ENCODE assay signal across 8 cellular contexts in the genomic region with DNA sequence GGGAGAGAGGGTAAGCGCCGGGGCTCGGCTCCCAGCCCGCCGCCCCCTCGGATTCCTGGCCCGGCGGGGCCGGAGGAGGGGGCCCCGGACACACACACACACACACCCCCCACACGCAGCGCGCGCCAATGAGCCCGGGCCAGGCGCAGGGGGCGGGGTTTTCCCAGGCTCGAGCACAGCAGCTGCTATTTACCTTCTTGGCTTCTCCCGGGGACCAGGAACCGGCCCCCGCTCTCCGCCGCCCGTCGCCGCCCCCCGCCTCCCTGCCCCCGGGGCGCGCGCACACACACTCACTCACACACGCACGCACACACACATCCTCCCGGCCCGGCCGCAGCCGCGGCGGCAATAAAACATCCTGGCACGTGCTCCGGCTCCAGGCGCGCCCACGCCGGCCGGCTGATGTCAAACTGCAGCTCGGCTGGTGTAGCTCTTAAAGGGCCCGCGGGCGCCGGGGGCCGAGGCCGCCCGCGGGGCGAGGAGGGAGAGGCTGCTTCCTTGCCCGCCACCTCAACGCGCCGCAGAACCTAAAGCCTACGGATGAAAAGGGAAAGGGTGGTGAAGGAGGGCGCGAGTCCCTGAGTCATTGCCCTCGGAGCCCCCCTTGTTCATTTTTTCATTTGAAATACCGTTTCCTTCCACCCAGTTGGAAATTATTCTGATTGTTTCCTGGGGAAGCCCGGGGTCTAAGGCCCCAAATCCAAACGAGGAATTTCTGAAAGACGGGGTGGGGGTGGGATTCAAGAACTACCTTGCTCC. TPM values are rescaled to one million over a fixed set of nuclear protein-coding genes. Genes with fewer than 3 reads are reported as not detected.
A peak's percentile ranks its signal among the peaks of the same experiment; 100 is the strongest.
DNase-seq lines count a peak whose midpoint lies in the region; ATAC-seq and TF ChIP-seq lines count a peak whose summit lies in the region.

No MANE protein-coding gene starts in this region.

- peaks cover 14% of the 10 kb centered on the region for H3K79me2 ChIP-seq in parathyroid adenoma

- H3K27me3 Mint-ChIP-seq in activated naive CD8-positive, alpha-beta T cell treated with anti-CD3 and anti-CD28 coated beads, Interleukin-2, amount 10 ng/mL, durations not matched to agents 7 days and 5 days, result peaks cover 86% of the 10 kb centered on the region

- peak overlapping the region; percentile 83 for H3K4me3 Mint-ChIP-seq in activated naive CD8-positive, alpha-beta T cell treated with anti-CD3 and anti-CD28 coated beads, Interleukin-2, amount 10 ng/mL, durations not matched to agents 7 days and 5 days

- CTCF ChIA-PET in HEK293 (lab: Yijun Ruan, JAX), result interaction anchor here (0.7 to 5.1 kb wide), 2 partner anchors 181 to 405 kb away, joined by 3 to 21 read pairs; no protein-coding TSS in a partner anchor

- H2AFZ ChIP-seq in parathyroid adenoma, result peak overlapping the region; percentile 81

- 0 to 1% methylated on average over 5 to 52 of the region's 68 CpGs for WGBS in transverse colon (ENCODE audit: low coverage in 1 of 2), 2 donors

- peak; percentile 86 for TF ChIP-seq EP300 in transverse colon (IDR thresholded peaks at IDR 0.05; ENCODE audit: low read depth)

- H3K27ac Mint-ChIP-seq in activated naive CD8-positive, alpha-beta T cell treated with anti-CD3 and anti-CD28 coated beads, Interleukin-2, amount 10 ng/mL, durations not matched to agents 7 days and 5 days, result peak overlapping the region; percentile 75

- H3K36me3 Mint-ChIP-seq in activated naive CD8-positive, alpha-beta T cell treated with anti-CD3 and anti-CD28 coated beads, Interleukin-2, amount 10 ng/mL, durations not matched to agents 7 days and 5 days, result peaks cover 2% of the 10 kb centered on the region

- in situ Hi-C loops in G401 (cut with HindIII; ENCODE audit: low sequenced_read_pairs), result loop anchor here (10.0 kb wide), 1 partner anchor 150 kb away; no protein-coding TSS in a partner anchor
- in situ Hi-C loops in transverse colon (cut with MboI; ENCODE audit: low pct_ligation_motif_present in 1 of 4, low pct_unique_long_range_greater_than_20kb in 1 of 4, low sequenced_read_pairs in 3 of 4), result loop anchor here (5.0 to 25.0 kb wide), 5 partner anchors 177 to 350 kb away; no protein-coding TSS in a partner anchor

- H3K27me3 ChIP-seq in parathyroid adenoma (ENCODE audit: control insufficient read depth, insufficient read depth, low read length) (no peaks in the 10 kb centered on the region), transverse colon (no peaks in the 10 kb centered on the region)

- H3K27ac ChIP-seq in HEK293 (ENCODE audit: extremely low read depth, low read depth, low read length), result peak overlapping the region; percentile 98
- H3K27ac ChIP-seq in parathyroid adenoma, result peak overlapping the region; percentile 99
- H3K27ac ChIP-seq in transverse colon, result peak overlapping the region; percentile 95 to 97 (median 96)

- ATAC-seq in SK-N-SH treated with all-trans-retinoic acid at 6 μM for 48 hours (peak; percentile 46), Right ventricle myocardium inferior (peak; percentile 73)
- peak; percentile 55 for ATAC-seq in activated naive CD8-positive, alpha-beta T cell treated with anti-CD3 and anti-CD28 coated beads, Interleukin-2, amount 10 ng/mL, durations not matched to agents 7 days and 5 days (ENCODE audit: low read depth)

- H3K4me2 ChIP-seq in parathyroid adenoma (ENCODE audit: low read length), result peak overlapping the region; percentile 90

- no peak for TF ChIP-seq CTCF in HEK293 (tag by site-specific recombination; IDR thresholded peaks at IDR 0.05)
- no peak for TF ChIP-seq CTCF in NB4 (IDR thresholded peaks at IDR 0.05; ENCODE audit: low read depth, low read length)
- no peak for TF ChIP-seq CTCF in parathyroid adenoma (IDR thresholded peaks at IDR 0.05)
- TF ChIP-seq CTCF in transverse colon (IDR thresholded peaks at IDR 0.05), result no peak

- no peak overlapping the region for H3K9ac ChIP-seq in parathyroid adenoma

- TF ChIP-seq POLR2A in NB4 (IDR thresholded peaks at IDR 0.05; ENCODE audit: extremely low read depth, insufficient read length), result no peak
- peak; percentile 64 for TF ChIP-seq POLR2A in transverse colon (IDR thresholded peaks at IDR 0.05)

- peaks cover 10% of the 10 kb centered on the region for H3K4me1 ChIP-seq in HEK293 (ENCODE audit: control insufficient read depth, insufficient read depth, low read length)
- H3K4me1 ChIP-seq in parathyroid adenoma, result peaks cover 30% of the 10 kb centered on the region
- peaks cover 11 to 76% (median 54%) of the 10 kb centered on the region in 4 donors for H3K4me1 ChIP-seq in transverse colon

- H3K36me3 ChIP-seq in HEK293 (ENCODE audit: control insufficient read depth in 2 of 2, insufficient read depth in 1 of 2, low read length in 2 of 2), result peaks cover 5 to 26% of the 10 kb centered on the region in 2 experiments; a peak in 2 of 3 replicates
- H3K36me3 ChIP-seq in parathyroid adenoma (ENCODE audit: control insufficient read depth, insufficient read depth, low read length), result no peaks in the 10 kb centered on the region
- no peaks in the 10 kb centered on the region for H3K36me3 ChIP-seq in transverse colon

- POLR2A ChIA-PET in HEK293 (lab: Yijun Ruan, JAX), result interaction anchor here (0.6 to 9.5 kb wide), 13 partner anchors 12 to 353 kb away, joined by 3 to 145 read pairs (median 4); no protein-coding TSS in a partner anchor
- POLR2A ChIA-PET in activated naive CD8-positive, alpha-beta T cell treated with anti-CD3 and anti-CD28 coated beads, Interleukin-2, amount 10 ng/mL, durations not matched to agents 7 days and 5 days (lab: Charles Lee), result interaction anchor here (0.8 kb wide), 1 partner anchor 39 kb away, joined by 3 read pairs; no protein-coding TSS in a partner anchor

- intact Hi-C loops in Right ventricle myocardium inferior (cut with DNase I), result loop anchor here (1.0 to 5.0 kb wide), 4 partner anchors 38 to 153 kb away; no protein-coding TSS in a partner anchor
- intact Hi-C loops in transverse colon (cut with DNase I; ENCODE audit: low total_unique reads), result loop anchor here (5.0 to 10.0 kb wide), 3 partner anchors 137 to 348 kb away; no protein-coding TSS in a partner anchor

- H3K9me3 ChIP-seq in HEK293 (ENCODE audit: control insufficient read depth, insufficient read depth, low read depth, low read length) (no peaks in the 10 kb centered on the region), parathyroid adenoma (ENCODE audit: control insufficient read depth, low read length) (no peaks in the 10 kb centered on the region), transverse colon (no peaks in the 10 kb centered on the region)

- H3K4me3 ChIP-seq in HEK293 (ENCODE audit: low read depth, low read length) (peak overlapping the region; percentile 34), NB4 (ENCODE audit: low read depth, low read length) (peak overlapping the region; percentile 72), parathyroid adenoma (ENCODE audit: low read depth, low read length) (peak overlapping the region; percentile 99), transverse colon (peak overlapping the region; percentile 50 to 73 (median 58))

- DNase-seq in G401 (ENCODE audit: low spot score), result peak; percentile 40
- peak; percentile 97 for DNase-seq in NB4 (ENCODE audit: low read depth)
- DNase-seq in activated naive CD8-positive, alpha-beta T cell treated with anti-CD3 and anti-CD28 coated beads, Interleukin-2, amount 10 ng/mL, durations not matched to agents 7 days and 5 days, result peak; percentile 82
- DNase-seq in Right ventricle myocardium inferior (ENCODE audit: missing footprints), result peak; percentile 95
- peak; percentile 93 for DNase-seq in transverse colon

- H3K4me1 Mint-ChIP-seq in activated naive CD8-positive, alpha-beta T cell treated with anti-CD3 and anti-CD28 coated beads, Interleukin-2, amount 10 ng/mL, durations not matched to agents 7 days and 5 days, result peaks cover 42% of the 10 kb centered on the region

- H3K9me3 Mint-ChIP-seq in activated naive CD8-positive, alpha-beta T cell treated with anti-CD3 and anti-CD28 coated beads, Interleukin-2, amount 10 ng/mL, durations not matched to agents 7 days and 5 days, result no peaks in the 10 kb centered on the region

TF ChIP-seq in HEK293, 187 proteins besides CTCF, POLR2A, EP300 and RAD21 (continues in another document):
- TF ChIP-seq IKZF3 (tag by site-specific recombination; IDR thresholded peaks at IDR 0.05) (peak; percentile 100), GLI4 (tag by site-specific recombination; IDR thresholded peaks at IDR 0.05) (peak; percentile 94), RBAK (tag by site-specific recombination; IDR thresholded peaks at IDR 0.05) (no peak)
- TF ChIP-seq, protein P1, sequence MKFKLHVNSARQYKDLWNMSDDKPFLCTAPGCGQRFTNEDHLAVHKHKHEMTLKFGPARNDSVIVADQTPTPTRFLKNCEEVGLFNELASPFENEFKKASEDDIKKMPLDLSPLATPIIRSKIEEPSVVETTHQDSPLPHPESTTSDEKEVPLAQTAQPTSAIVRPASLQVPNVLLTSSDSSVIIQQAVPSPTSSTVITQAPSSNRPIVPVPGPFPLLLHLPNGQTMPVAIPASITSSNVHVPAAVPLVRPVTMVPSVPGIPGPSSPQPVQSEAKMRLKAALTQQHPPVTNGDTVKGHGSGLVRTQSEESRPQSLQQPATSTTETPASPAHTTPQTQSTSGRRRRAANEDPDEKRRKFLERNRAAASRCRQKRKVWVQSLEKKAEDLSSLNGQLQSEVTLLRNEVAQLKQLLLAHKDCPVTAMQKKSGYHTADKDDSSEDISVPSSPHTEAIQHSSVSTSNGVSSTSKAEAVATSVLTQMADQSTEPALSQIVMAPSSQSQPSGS (tag by site-specific recombination; IDR thresholded peaks at IDR 0.05; ENCODE audit: low read depth), result peak; percentile 69; the same call in 1 of the 2 replicates

TF ChIP-seq in SK-N-SH treated with all-trans-retinoic acid at 6 μM for 48 hours, 23 proteins besides CTCF, POLR2A, EP300 and RAD21 (continues in another document):
- TF ChIP-seq ISL1 (CRISPR knock-in tag; IDR thresholded peaks at IDR 0.05) (0 out of 2 replicates have a peak, but pooled peaks have one; percentile 36), ARNTL (CRISPR knock-in tag; IDR thresholded peaks at IDR 0.05; ENCODE audit: borderline replicate concordance, low read depth) (peak; percentile 83; the same call in 1 of the 2 replicates), ZNF565 (CRISPR knock-in tag; conservative IDR thresholded peaks at IDR 0.05; ENCODE audit: low read depth) (no peak), ZFP30 (CRISPR knock-in tag; IDR thresholded peaks at IDR 0.05) (no peak)

RNA-seq across cellular contexts. Expression of a gene that starts 1.0 kb away (rescaled TPM):
- total RNA-seq in G401 (2014; rRNA removed; shearing (Covaris generic)), result 3.3 and 6.6 TPM in 2 replicates
- total RNA-seq in activated naive CD8-positive, alpha-beta T cell treated with anti-CD3 and anti-CD28 coated beads, Interleukin-2, amount 10 ng/mL, durations not matched to agents 7 days and 5 days, result not detected
- total RNA-seq in Right ventricle myocardium inferior (11.4 TPM), transverse colon (100 to 1,000 TPM in 2 of 4 donors, 10 to 100 TPM in 2; 89.9 to 196 (median 104) TPM)

Comparison
In these comparisons a context has a peak if more than half of its experiments do, and no peak if none do; other contexts are left out.
1. Peak in every context shown above with its lines: DNase-seq, ATAC-seq, H3K4me3 ChIP-seq and H3K27ac ChIP-seq.
2. DNase-seq: peak in every context shown above with its lines; median percentile 97 in NB4; 95 in Right ventricle myocardium inferior; 93 in transverse colon; 82 in activated naive CD8-positive, alpha-beta T cell treated with anti-CD3 and anti-CD28 coated beads, Interleukin-2, amount 10 ng/mL, durations not matched to agents 7 days and 5 days; 40 in G401.
3. H3K4me3 ChIP-seq: peak in every context shown above with its lines; median percentile 99 in parathyroid adenoma; 72 in NB4; 58 in transverse colon; 34 in HEK293.